12 cellular contexts compared by ENCODE assay signal in the genomic region with DNA sequence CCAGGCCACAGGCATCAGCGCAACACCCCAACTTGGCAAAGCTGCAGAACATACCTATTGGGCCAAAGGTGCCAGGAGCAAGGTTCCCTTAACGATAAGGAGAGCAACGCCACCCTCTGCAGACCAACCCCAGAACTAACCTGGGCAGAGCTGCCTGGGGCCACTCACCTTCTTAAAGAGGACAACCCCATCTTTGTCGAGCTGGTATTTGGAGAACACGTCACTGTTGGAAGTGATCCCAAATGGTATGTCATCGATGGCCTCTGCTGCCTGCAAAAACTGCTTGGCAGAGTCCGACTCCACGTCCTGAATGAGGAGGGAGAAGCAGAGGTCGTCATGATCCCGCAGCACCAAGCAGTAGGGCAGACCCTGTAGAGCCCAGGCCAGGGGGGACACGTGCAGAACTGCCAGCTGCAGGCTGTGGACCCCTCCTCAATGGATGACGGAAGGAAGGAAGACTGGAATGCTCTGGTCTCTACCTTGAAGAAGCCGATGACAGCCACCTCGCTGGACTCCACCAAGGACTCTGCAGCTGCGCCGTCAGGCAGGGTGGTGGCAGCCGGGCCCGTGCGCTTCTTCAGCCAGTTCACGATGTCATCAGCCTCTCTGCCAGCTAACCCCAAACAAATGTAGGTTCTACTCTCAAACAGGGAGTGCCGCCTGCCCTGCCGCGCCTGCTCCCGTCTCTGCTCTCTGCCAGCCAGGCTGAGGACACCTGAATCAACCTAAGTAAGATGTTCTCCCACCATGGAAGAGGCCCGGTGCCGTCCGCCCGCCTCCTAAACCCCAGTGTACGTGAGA. TPM values are rescaled to one million over a fixed set of nuclear protein-coding genes. Genes with fewer than 3 reads are reported as not detected.
DNase-seq lines count a peak whose midpoint lies in the region; ATAC-seq, FAIRE-seq and TF ChIP-seq lines count a peak whose summit lies in the region.
"Had no signal": no experiment of that assay in that cellular context is flagged by ENCODE, and none has a peak within 500 bp of the region (broad histone marks: within the 10 kb centered on the region; RNA-seq: fewer than 3 reads in every experiment).

No MANE protein-coding gene starts in this region.

- no peaks in the 10 kb centered on the region for H3K27me3 ChIP-seq in CD4-positive, alpha-beta T cell (ENCODE audit: control insufficient read depth, insufficient read depth, low read length)
- no peaks in the 10 kb centered on the region for H3K27me3 ChIP-seq in Karpas-422 (ENCODE audit: low read length)
- no peaks in the 10 kb centered on the region for H3K27me3 ChIP-seq in bronchial epithelial cell (ENCODE audit: control insufficient read depth, insufficient read depth, low read length)

- H3K4me1 ChIP-seq in Karpas-422 (ENCODE audit: low read length): peaks cover 12% of the 10 kb centered on the region

- no peaks in the 10 kb centered on the region for H3K27me3 Mint-ChIP-seq in CD4-positive, alpha-beta T cell
- H3K27me3 Mint-ChIP-seq in memory B cell: no peaks in the 10 kb centered on the region
- H3K27me3 Mint-ChIP-seq: effector memory CD8-positive, alpha-beta T cell had no signal

- H3K36me3 Mint-ChIP-seq in CD4-positive, alpha-beta T cell (ENCODE audit: low read depth): peaks cover 47% of the 10 kb centered on the region
- peaks cover 14% of the 10 kb centered on the region for H3K36me3 Mint-ChIP-seq in memory B cell

- DNase-seq in CD4-positive, alpha-beta T cell: no peak
- peak; percentile 61 for DNase-seq in Karpas-422
- DNase-seq in bronchial epithelial cell (ENCODE audit: low read depth): peak; percentile 57
- DNase-seq in memory B cell (ENCODE audit: low spot score in 2 of 2): no peak
- no peak for DNase-seq in anterior cingulate cortex (lab: John Stamatoyannopoulos, UW)
- no peak for DNase-seq in GM20000 (ENCODE audit: low spot score)
- DNase-seq: effector memory CD8-positive, alpha-beta T cell; NCI-H69 had no signal

- H3K9me2 ChIP-seq in Karpas-422 (replicated peaks; ENCODE audit: insufficient read depth, low read length): no peaks in the 10 kb centered on the region

- H3K4me3 Mint-ChIP-seq in CD4-positive, alpha-beta T cell: no peak overlapping the region
- H3K4me3 Mint-ChIP-seq in memory B cell: no peak overlapping the region
- H3K4me3 Mint-ChIP-seq: effector memory CD8-positive, alpha-beta T cell; T-helper 1 cell treated with Interleukin-12 subunit alpha and Interleukin-12 subunit beta and Interleukin-4 antibody, amounts not matched to agents 30 μg/mL and 1 μg/mL, for 36 hours had no signal

- H3K9me3 ChIP-seq in CD4-positive, alpha-beta T cell (ENCODE audit: control insufficient read depth, low read length): no peaks in the 10 kb centered on the region
- no peaks in the 10 kb centered on the region for H3K9me3 ChIP-seq in Karpas-422 (ENCODE audit: low read length)

- H3K9me3 Mint-ChIP-seq in CD4-positive, alpha-beta T cell: no peaks in the 10 kb centered on the region
- no peaks in the 10 kb centered on the region for H3K9me3 Mint-ChIP-seq in memory B cell
- H3K9me3 Mint-ChIP-seq: effector memory CD8-positive, alpha-beta T cell; T-helper 1 cell treated with Interleukin-12 subunit alpha and Interleukin-12 subunit beta and Interleukin-4 antibody, amounts not matched to agents 30 μg/mL and 1 μg/mL, for 36 hours had no signal

- intact Hi-C loops in CD4-positive, alpha-beta T cell (cut with DNase I, micrococcal nuclease): loop anchor here in 1 of 2 experiments (5.0 kb wide), 1 partner anchor 173 kb away; a partner anchor contains a TSS

- H4K20me1 ChIP-seq in Karpas-422 (ENCODE audit: insufficient read depth, low read depth, low read length): peaks cover 19% of the 10 kb centered on the region

- peaks cover 42% of the 10 kb centered on the region for H3K36me3 ChIP-seq in Karpas-422 (ENCODE audit: insufficient read depth, low read length)
- peaks cover 50% of the 10 kb centered on the region for H3K36me3 ChIP-seq in bronchial epithelial cell (ENCODE audit: control insufficient read depth, insufficient read depth, low read length)

- H3K27ac Mint-ChIP-seq in CD4-positive, alpha-beta T cell: no peak overlapping the region
- H3K27ac Mint-ChIP-seq in memory B cell: no peak overlapping the region
- H3K27ac Mint-ChIP-seq: effector memory CD8-positive, alpha-beta T cell; T-helper 1 cell treated with Interleukin-12 subunit alpha and Interleukin-12 subunit beta and Interleukin-4 antibody, amounts not matched to agents 30 μg/mL and 1 μg/mL, for 36 hours had no signal

- peaks cover 29% of the 10 kb centered on the region for H3K79me2 ChIP-seq in Karpas-422 (ENCODE audit: low read length)

- no peak overlapping the region for H3K27ac ChIP-seq in CD4-positive, alpha-beta T cell (ENCODE audit: low read depth, low read length)
- H3K27ac ChIP-seq in Karpas-422 (ENCODE audit: low read length): no peak overlapping the region

- POLR2A ChIA-PET in CD4-positive, alpha-beta T cell (lab: Charles Lee): interaction anchor here (0.6 kb wide), 1 partner anchor 82 kb away, joined by 4 read pairs; no protein-coding TSS in a partner anchor

- H3K4me3 ChIP-seq in Karpas-422 (ENCODE audit: low read length) (no peak overlapping the region), bronchial epithelial cell (ENCODE audit: low read depth, low read length) (no peak overlapping the region)

- no peak overlapping the region for H2AFZ ChIP-seq in Karpas-422 (ENCODE audit: low read length)

- no peak for TF ChIP-seq CTCF in CD4-positive, alpha-beta T cell (IDR thresholded peaks at IDR 0.05)
- TF ChIP-seq CTCF in bronchial epithelial cell (IDR thresholded peaks at IDR 0.05; ENCODE audit: insufficient read depth, low read length, severe bottlenecking) (peak; percentile 35), GM20000 (IDR thresholded peaks at IDR 0.05; ENCODE audit: extremely low read depth, missing control alignments) (no peak)

- FAIRE-seq in bronchial epithelial cell (lab: Jason Lieb, UNC): no peak

- no peak overlapping the region for H3K4me2 ChIP-seq in Karpas-422 (ENCODE audit: low read depth, low read length, poor library complexity, severe bottlenecking)

- peak; percentile 37 for ATAC-seq in CD4-positive, alpha-beta T cell (ENCODE audit: poor library complexity)
- peak; percentile 52 for ATAC-seq in memory B cell (ENCODE audit: low read depth)
- no peak for ATAC-seq in HG03095 (IDR thresholded peaks at IDR 0.05; ENCODE audit: unreplicated experiment)
- ATAC-seq in HG03135 (IDR thresholded peaks at IDR 0.05; ENCODE audit: unreplicated experiment): no peak
- ATAC-seq: effector memory CD8-positive, alpha-beta T cell had no signal

- H3K9ac ChIP-seq in Karpas-422 (ENCODE audit: low read length): no peak overlapping the region

- peaks cover 12% of the 10 kb centered on the region for H3K4me1 Mint-ChIP-seq in CD4-positive, alpha-beta T cell (ENCODE audit: low read depth)
- H3K4me1 Mint-ChIP-seq in memory B cell: peaks cover 6% of the 10 kb centered on the region

- CTCF ChIA-PET in CD4-positive, alpha-beta T cell (lab: Charles Lee): interaction anchor here (0.7 to 0.9 kb wide), 2 partner anchors 9 to 11 kb away, joined by 3 read pairs; no protein-coding TSS in a partner anchor

RNA-seq across cellular contexts. Expression of a gene that starts 5.2 kb away (rescaled TPM):
- total RNA-seq in CD4-positive, alpha-beta T cell: 100 to 1,000 TPM; 223 to 233 TPM
- 175 and 263 TPM in 2 replicates for total RNA-seq in Karpas-422 (2014; rRNA removed; shearing (Covaris generic); ENCODE audit: low replicate concordance)
- 673 and 821 TPM in 2 replicates for total RNA-seq in bronchial epithelial cell

RNA-seq across cellular contexts. Expression of a gene that starts 16.0 kb away (rescaled TPM):
- 100 to 1,000 TPM; 706 to 715 TPM for total RNA-seq in CD4-positive, alpha-beta T cell
- total RNA-seq in Karpas-422 (2014; rRNA removed; shearing (Covaris generic); ENCODE audit: low replicate concordance): 68.5 and 119 TPM in 2 replicates
- total RNA-seq in bronchial epithelial cell: 57.4 and 67.0 TPM in 2 replicates

RNA-seq across cellular contexts. Expression of a gene that starts 20.3 kb away (rescaled TPM):
- not detected for total RNA-seq in CD4-positive, alpha-beta T cell
- 0.25 TPM in 1 of 2 replicates, not detected in the other for total RNA-seq in Karpas-422 (2014; rRNA removed; shearing (Covaris generic); ENCODE audit: low replicate concordance)
- total RNA-seq in bronchial epithelial cell: 0.13 TPM in 1 of 2 replicates, not detected in the other
- total RNA-seq: ureter had no signal

RNA-seq across cellular contexts. Expression of a gene that starts 22.1 kb away (rescaled TPM):
- total RNA-seq in CD4-positive, alpha-beta T cell: 10 to 100 TPM; 36.9 to 37.7 TPM
- total RNA-seq in Karpas-422 (2014; rRNA removed; shearing (Covaris generic); ENCODE audit: low replicate concordance): 55.9 and 99.9 TPM in 2 replicates
- total RNA-seq in bronchial epithelial cell: 25.8 and 32.6 TPM in 2 replicates

RNA-seq across cellular contexts. Expression of a gene that starts 36.2 kb away (rescaled TPM):
- total RNA-seq in CD4-positive, alpha-beta T cell: 100 to 1,000 TPM in 1 of 2 experiments, 10 to 100 TPM in 1; 93.3 to 101 TPM
- 70.1 and 191 TPM in 2 replicates for total RNA-seq in Karpas-422 (2014; rRNA removed; shearing (Covaris generic); ENCODE audit: low replicate concordance)
- total RNA-seq in bronchial epithelial cell: 105 and 145 TPM in 2 replicates

Comparison
In these comparisons a context has a peak if more than half of its experiments do, and no peak if none do; other contexts are left out.
1. ATAC-seq: peak in CD4-positive, alpha-beta T cell (single experiment) and memory B cell (single experiment); none in HG03095 (single experiment) and HG03135 (single experiment).
2. DNase-seq: peak in Karpas-422 (single experiment) and bronchial epithelial cell (single experiment); none in CD4-positive, alpha-beta T cell (0 of 10), memory B cell (0 of 2), anterior cingulate cortex (0 of 58) and GM20000 (single experiment).